Comparison of ENCODE assay signal across 17 cellular contexts in the genomic region with DNA sequence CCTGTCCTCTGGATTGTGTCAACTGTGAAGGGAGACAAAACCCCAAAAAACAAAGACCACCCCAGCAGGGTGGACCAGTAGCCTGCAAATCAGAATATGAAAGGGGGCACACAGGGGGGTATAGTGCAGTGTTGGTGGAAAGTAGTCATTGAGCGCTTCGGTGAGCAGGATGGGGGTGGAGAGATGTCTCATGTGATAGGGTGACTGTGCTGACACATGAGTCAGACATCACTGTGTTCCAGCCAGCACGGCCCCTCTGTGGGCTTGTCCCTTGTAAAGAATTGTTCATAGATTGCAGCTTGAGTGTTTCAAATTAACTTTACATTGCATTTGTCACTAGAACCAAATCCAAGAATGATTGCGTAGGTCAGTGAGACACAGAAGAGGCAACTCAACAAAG. TPM values are rescaled to one million over a fixed set of nuclear protein-coding genes. Genes with fewer than 3 reads are reported as not detected.
DNase-seq lines count a peak whose midpoint lies in the region; ATAC-seq and TF ChIP-seq lines count a peak whose summit lies in the region.
"Had no signal": no experiment of that assay in that cellular context is flagged by ENCODE, and none has a peak within 500 bp of the region (broad histone marks: within the 10 kb centered on the region; RNA-seq: fewer than 3 reads in every experiment).

No MANE protein-coding gene starts in this region.

- peak overlapping the region; percentile 66 for H3K27ac ChIP-seq in GM23248
- H3K27ac ChIP-seq: esophagus muscularis mucosa had no signal

- H3K36me3 ChIP-seq in GM23248 (ENCODE audit: low read depth) = no peaks in the 10 kb centered on the region

- H3K4me1 ChIP-seq in GM23248 (ENCODE audit: insufficient read depth) = peaks cover 17% of the 10 kb centered on the region
- H3K4me1 ChIP-seq: Caco-2 had no signal

- H3K9ac ChIP-seq in GM23248 = no peak overlapping the region; the same call in 1 of the 2 replicates

- intact Hi-C loops in activated B cell treated with CpG ODN at 0.5 μM for 24 hours (cut with micrococcal nuclease) = no loop called here

- H4K20me1 ChIP-seq in GM23248 (ENCODE audit: insufficient read depth) = no peaks in the 10 kb centered on the region

- no peaks in the 10 kb centered on the region for H3K9me2 ChIP-seq in GM23248 (ENCODE audit: insufficient read depth)

- no peak for TF ChIP-seq CTCF in activated B cell treated with CpG ODN at 0.5 μM for 24 hours (IDR thresholded peaks at IDR 0.05)
- no peak for TF ChIP-seq CTCF in fibroblast of villous mesenchyme (IDR thresholded peaks at IDR 0.05; ENCODE audit: insufficient read depth, low read depth, low read length)

- peak; percentile 57 for ATAC-seq in activated B cell treated with CpG ODN at 0.5 μM for 24 hours (ENCODE audit: low read depth)
- no peak for ATAC-seq in GM21723 (IDR thresholded peaks at IDR 0.05; ENCODE audit: unreplicated experiment)
- ATAC-seq in GM21423 (IDR thresholded peaks at IDR 0.05; ENCODE audit: unreplicated experiment) = no peak
- ATAC-seq: left ventricle myocardium superior; stimulated activated memory B cell treated with anti-CD40 and anti-IgM and Interleukin-4, amounts not matched to agents 10 μg/mL and 1 μg/mL and 100 μg/mL, for 72 hours had no signal

- POLR2A ChIA-PET in activated B cell treated with CpG ODN at 0.5 μM for 24 hours (lab: Charles Lee) = no interaction called here

- H3K27ac Mint-ChIP-seq in activated B cell treated with CpG ODN at 0.5 μM for 24 hours = no peak overlapping the region
- H3K27ac Mint-ChIP-seq: activated CD4-positive, alpha-beta memory T cell treated with anti-CD3 and anti-CD28 coated beads, Interleukin-2, amount 10 ng/mL, durations not matched to agents 7 days and 5 days; stimulated activated memory B cell treated with anti-CD40 and anti-IgM and Interleukin-4, amounts not matched to agents 10 μg/mL and 1 μg/mL and 100 μg/mL, for 72 hours had no signal

- peak; percentile 8 for DNase-seq in AG08395 (ENCODE audit: low spot score)
- peak; percentile 90 for DNase-seq in GM23248
- DNase-seq in activated B cell treated with CpG ODN at 0.5 μM for 24 hours = no peak
- DNase-seq in fibroblast of villous mesenchyme (ENCODE audit: low read depth) = peak; percentile 3
- no peak for DNase-seq in amniotic stem cell (lab: John Stamatoyannopoulos, UW)
- DNase-seq in DMS153 (lab: John Stamatoyannopoulos, UW) = no peak
- DNase-seq: activated CD4-positive, alpha-beta memory T cell treated with anti-CD3 and anti-CD28 coated beads, Interleukin-2, amount 10 ng/mL, durations not matched to agents 7 days and 5 days; Caco-2; left ventricle myocardium superior; NCI-H1105; posterior cingulate gyrus; T-helper 9 cell had no signal

- H3K4me2 ChIP-seq in GM23248 (ENCODE audit: unreplicated experiment) = peak overlapping the region; percentile 23
- H3K4me2 ChIP-seq: smooth muscle cell had no signal

- peaks cover 21% of the 10 kb centered on the region for H3F3A ChIP-seq in GM23248 (ENCODE audit: insufficient read depth)

- no peaks in the 10 kb centered on the region for H3K27me3 ChIP-seq in GM23248 (replicated peaks; ENCODE audit: insufficient read depth)
- H3K27me3 ChIP-seq: esophagus muscularis mucosa had no signal

- H3K79me2 ChIP-seq in GM23248 (ENCODE audit: insufficient read depth) = peaks cover 67% of the 10 kb centered on the region

- in situ Hi-C loops in GM23248 (cut with MboI) = no loop called here

- 10 to 17% methylated on average over 4 of the region's 4 CpGs for WGBS in GM23248 (ENCODE audit: low coverage in 1 of 2, low lambda C conversion rate in 2 of 2, missing lambda C conversion rate in 2 of 2), 2 experiments

- no peaks in the 10 kb centered on the region for H3K9me3 Mint-ChIP-seq in activated B cell treated with CpG ODN at 0.5 μM for 24 hours

- H3K36me3 Mint-ChIP-seq in activated B cell treated with CpG ODN at 0.5 μM for 24 hours (ENCODE audit: low read depth) = peaks cover 24% of the 10 kb centered on the region

- CTCF ChIA-PET in activated B cell treated with CpG ODN at 0.5 μM for 24 hours (lab: Charles Lee) = no interaction called here

- H2AFZ ChIP-seq in GM23248 = no peak overlapping the region

- no peaks in the 10 kb centered on the region for H3K9me3 ChIP-seq in GM23248 (ENCODE audit: low read depth)
- H3K9me3 ChIP-seq: Caco-2, esophagus muscularis mucosa had no signal

- peaks cover 14% of the 10 kb centered on the region for H3K4me1 Mint-ChIP-seq in activated B cell treated with CpG ODN at 0.5 μM for 24 hours
- H3K4me1 Mint-ChIP-seq: activated CD4-positive, alpha-beta memory T cell treated with anti-CD3 and anti-CD28 coated beads, Interleukin-2, amount 10 ng/mL, durations not matched to agents 7 days and 5 days had no signal

- no peaks in the 10 kb centered on the region for H3K27me3 Mint-ChIP-seq in activated B cell treated with CpG ODN at 0.5 μM for 24 hours
- H3K27me3 Mint-ChIP-seq: activated CD4-positive, alpha-beta memory T cell treated with anti-CD3 and anti-CD28 coated beads, Interleukin-2, amount 10 ng/mL, durations not matched to agents 7 days and 5 days; stimulated activated memory B cell treated with anti-CD40 and anti-IgM and Interleukin-4, amounts not matched to agents 10 μg/mL and 1 μg/mL and 100 μg/mL, for 72 hours had no signal

- H3K4me3 Mint-ChIP-seq in activated B cell treated with CpG ODN at 0.5 μM for 24 hours = no peak overlapping the region
- H3K4me3 Mint-ChIP-seq: activated CD4-positive, alpha-beta memory T cell treated with anti-CD3 and anti-CD28 coated beads, Interleukin-2, amount 10 ng/mL, durations not matched to agents 7 days and 5 days; stimulated activated memory B cell treated with anti-CD40 and anti-IgM and Interleukin-4, amounts not matched to agents 10 μg/mL and 1 μg/mL and 100 μg/mL, for 72 hours had no signal

- no peak overlapping the region for H3K4me3 ChIP-seq in GM23248
- no peak overlapping the region for H3K4me3 ChIP-seq in fibroblast of villous mesenchyme (ENCODE audit: low read depth, low read length)
- H3K4me3 ChIP-seq: esophagus muscularis mucosa, smooth muscle cell had no signal

RNA-seq across cellular contexts. Expression of a gene that starts 7.4 kb away (rescaled TPM):
- total RNA-seq in GM23248 (2014; rRNA removed; shearing (Covaris generic)) = 4.2 and 7.6 TPM in 2 replicates
- 2.3 and 2.4 TPM in 2 replicates for polyA plus RNA-seq in GM23248 (2016; fragmentation: Nextera tagmentation; extraction: Ambion mirVana)
- total RNA-seq in activated B cell treated with CpG ODN at 0.5 μM for 24 hours (17.7 and 18.5 TPM in 2 replicates), fibroblast of villous mesenchyme (6.8 and 9.5 TPM in 2 replicates)

RNA-seq across cellular contexts. Expression of a gene that starts 23.2 kb away (rescaled TPM):
- total RNA-seq in GM23248 (2014; rRNA removed; shearing (Covaris generic)) = 1.6 and 3.0 TPM in 2 replicates
- 0.58 and 1.4 TPM in 2 replicates for polyA plus RNA-seq in GM23248 (2016; fragmentation: Nextera tagmentation; extraction: Ambion mirVana)
- total RNA-seq in activated B cell treated with CpG ODN at 0.5 μM for 24 hours = 1.4 and 1.7 TPM in 2 replicates
- total RNA-seq in fibroblast of villous mesenchyme = 1.3 and 2.2 TPM in 2 replicates

RNA-seq across cellular contexts. Expression of a gene that starts 27.1 kb away (rescaled TPM):
- total RNA-seq in GM23248 (2014; rRNA removed; shearing (Covaris generic)) = 7.8 and 12.1 TPM in 2 replicates
- 7.4 and 8.8 TPM in 2 replicates for polyA plus RNA-seq in GM23248 (2016; fragmentation: Nextera tagmentation; extraction: Ambion mirVana)
- total RNA-seq in activated B cell treated with CpG ODN at 0.5 μM for 24 hours (19.9 and 22.8 TPM in 2 replicates), fibroblast of villous mesenchyme (2.6 and 4.3 TPM in 2 replicates)

RNA-seq across cellular contexts. Expression of a gene that starts 54.7 kb away (rescaled TPM):
- 6.5 and 8.5 TPM in 2 replicates for total RNA-seq in GM23248 (2014; rRNA removed; shearing (Covaris generic))
- 3.5 and 3.6 TPM in 2 replicates for polyA plus RNA-seq in GM23248 (2016; fragmentation: Nextera tagmentation; extraction: Ambion mirVana)
- total RNA-seq in activated B cell treated with CpG ODN at 0.5 μM for 24 hours (23.3 and 23.9 TPM in 2 replicates), fibroblast of villous mesenchyme (5.6 and 6.8 TPM in 2 replicates)

Comparison
In these comparisons a context has a peak if more than half of its experiments do, and no peak if none do; other contexts are left out.
1. DNase-seq: peak in AG08395 (single experiment), GM23248 (single experiment) and fibroblast of villous mesenchyme (single experiment); none in activated B cell treated with CpG ODN at 0.5 μM for 24 hours (single experiment), amniotic stem cell (single experiment) and DMS153 (single experiment).